In genomic region chr20:38165089-38165965, GRCh38 we compare ENCODE assay signal across 1 cellular context.
TF ChIP-seq lines count a peak whose summit lies in the region.

Gene TGM2, minus strand, starts transcription at chr20:38165270. Its CDS starts 72 bp downstream, at chr20:38165198.

TF ChIP-seq in HEK293, 187 proteins besides CTCF, POLR2A, EP300 and RAD21 (continued from another document):
- TF ChIP-seq PRDM4 (tag by site-specific recombination; IDR thresholded peaks at IDR 0.05): no peak
TF ChIP-seq in HEK293: peak in this region for 43.
